ENCODE assay signal across 24 cellular contexts in the genomic region with DNA sequence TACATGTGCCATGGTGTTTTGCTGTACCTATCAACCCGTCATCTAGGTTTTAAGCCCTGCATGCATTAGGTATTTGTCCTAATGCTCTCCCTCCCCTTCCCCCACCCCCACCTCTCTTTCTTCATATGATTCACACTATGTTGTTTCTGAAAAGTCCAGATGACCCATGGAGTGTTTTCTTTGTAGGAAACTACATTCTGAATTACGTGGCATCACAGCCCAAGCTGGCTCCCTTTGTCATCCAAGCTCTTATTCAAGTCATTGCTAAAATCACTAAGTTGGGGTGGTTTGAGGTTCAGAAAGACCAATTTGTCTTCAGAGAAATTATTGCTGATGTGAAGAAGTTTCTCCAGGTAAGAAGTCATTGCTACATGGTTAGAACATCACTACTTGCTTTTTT. TPM values are rescaled to one million over a fixed set of nuclear protein-coding genes. Genes with fewer than 3 reads are reported as not detected.
A peak's percentile ranks its signal among the peaks of the same experiment; 100 is the strongest.
DNase-seq lines count a peak whose midpoint lies in the region; ATAC-seq and TF ChIP-seq lines count a peak whose summit lies in the region.
"Had no signal": no experiment of that assay in that cellular context is flagged by ENCODE, and none has a peak within 500 bp of the region (broad histone marks: within the 10 kb centered on the region; RNA-seq: fewer than 3 reads in every experiment).

No MANE protein-coding gene starts in this region.

- no peak overlapping the region for H3K4me3 ChIP-seq in AG10803 (ENCODE audit: low read length)
- H3K4me3 ChIP-seq in choroid plexus epithelial cell (ENCODE audit: low read depth, low read length), result no peak overlapping the region
- H3K4me3 ChIP-seq: A549, adrenal gland, K562 had no signal

- TF ChIP-seq CTCF in AG10803 (conservative IDR thresholded peaks at IDR 0.05; ENCODE audit: low read length) (no peak), choroid plexus epithelial cell (conservative IDR thresholded peaks at IDR 0.05; ENCODE audit: low read depth, low read length) (no peak)

- DNase-seq in AG10803 (ENCODE audit: low read depth) (peak; percentile 17), NCI-H460 (ENCODE audit: extremely low read depth, low read depth) (peak; percentile 40), choroid plexus epithelial cell (ENCODE audit: low read depth) (peak; percentile 85), lung microvascular endothelial cell (ENCODE audit: low read depth in 2 of 2) (peak; percentile 4 to 62), T-helper 2 cell (no peak), DMS53 (lab: John Stamatoyannopoulos, UW) (no peak)
- DNase-seq: activated CD4-positive, alpha-beta T cell treated with anti-CD3 and anti-CD28 coated beads, Interleukin-2, amount 50 U/mL, for 1 hour; activated effector memory CD4-positive, alpha-beta T cell treated with anti-CD3 and anti-CD28 coated beads, Interleukin-2, amount 50 U/mL, for 16 hours; adrenal gland; C1 segment of cervical spinal cord; left colon; NCI-H1092 treated with DMSO at 0.1 percent for 48 hours; NCI-H2107; posterior cingulate gyrus; SHP77 treated with DMSO at 0.1 percent for 48 hours; small intestine; stimulated activated CD4-positive, alpha-beta T cell treated with anti-CD3 and anti-CD28 coated beads, Interleukin-4, amount 100 ng/mL, for 24 hours; T-cell had no signal

- ATAC-seq in GM19463 (IDR thresholded peaks at IDR 0.05; ENCODE audit: unreplicated experiment) (no peak), HG03108 (IDR thresholded peaks at IDR 0.05; ENCODE audit: unreplicated experiment) (no peak)
- ATAC-seq: A549; HCT116; K562; left colon; natural killer cell treated with Interleukin-12 subunit alpha and Interleukin-12 subunit beta and Interleukin-15 and Interleukin-18, amount 100 ng/mL, for 72 hours; T-cell had no signal

RNA-seq across cellular contexts. Expression of gene RANBP17, which starts 30.4 kb away (rescaled TPM):
- 11.7 and 11.9 TPM in 2 replicates for total RNA-seq in NCI-H460 (2014; rRNA removed; shearing (Covaris generic))
- polyA plus RNA-seq in NCI-H460 (2014; cell fraction: nucleus; rRNA removed), result 12.6 and 176 TPM in 2 replicates
- 4.0 and 4.8 TPM in 2 replicates for total RNA-seq in lung microvascular endothelial cell
- total RNA-seq: K562 had no signal
- polyA plus RNA-seq: K562 had no signal

Comparison
In these comparisons a context has a peak if more than half of its experiments do, and no peak if none do; other contexts are left out.
1. DNase-seq: peak in AG10803 (single experiment), NCI-H460 (single experiment), choroid plexus epithelial cell (single experiment) and lung microvascular endothelial cell (2 of 2); none in T-helper 2 cell (0 of 5) and DMS53 (single experiment).